ENCODE assay signal across 27 cellular contexts in genomic region chr6:50442531-50443040, GRCh38.
DNase-seq lines count a peak whose midpoint lies in the region; ATAC-seq, FAIRE-seq and TF ChIP-seq lines count a peak whose summit lies in the region.
"Had no signal": no experiment of that assay in that cellular context is flagged by ENCODE, and none has a peak within 500 bp of the region (broad histone marks: within the 10 kb centered on the region; RNA-seq: fewer than 3 reads in every experiment).

No MANE protein-coding gene starts in this region.

- H3K27ac ChIP-seq in BLaER1 = no peak overlapping the region
- H3K27ac ChIP-seq in kidney (ENCODE audit: low read depth in 2 of 2, low read length in 2 of 2) = no peak overlapping the region
- H3K27ac ChIP-seq: 22Rv1, A549 had no signal

- H3K9me3 Mint-ChIP-seq in effector memory CD8-positive, alpha-beta T cell = peaks cover 3 to 14% of the 10 kb centered on the region in 2 donors

- POLR2A ChIA-PET in GM10248 (lab: Yijun Ruan, JAX) = no interaction called here

- no peaks in the 10 kb centered on the region for H4K20me1 ChIP-seq in BLaER1

- no peak for TF ChIP-seq POLR2A in H54 (IDR thresholded peaks at IDR 0.05; ENCODE audit: low read depth, low read length)

- H3K4me1 Mint-ChIP-seq in effector memory CD8-positive, alpha-beta T cell (ENCODE audit: low read depth in 2 of 2) = no peaks in the 10 kb centered on the region
- H3K4me1 Mint-ChIP-seq: B cell; CD14-positive monocyte; CD4-positive, alpha-beta memory T cell; CD4-positive, CD25-positive, alpha-beta regulatory T cell; CD8-positive, alpha-beta memory T cell had no signal

- H3K9ac ChIP-seq in BLaER1 = no peak overlapping the region
- no peak overlapping the region for H3K9ac ChIP-seq in kidney (ENCODE audit: low read length in 2 of 2)

- ATAC-seq in effector memory CD8-positive, alpha-beta T cell (replicated peaks) = no peak
- ATAC-seq: A549, GM12878 had no signal

- H3K27ac Mint-ChIP-seq in effector memory CD8-positive, alpha-beta T cell = no peak overlapping the region
- H3K27ac Mint-ChIP-seq: B cell; CD14-positive monocyte; CD4-positive, alpha-beta memory T cell; CD4-positive, CD25-positive, alpha-beta regulatory T cell; CD8-positive, alpha-beta memory T cell had no signal

- H3K27me3 Mint-ChIP-seq in effector memory CD8-positive, alpha-beta T cell = no peaks in the 10 kb centered on the region
- H3K27me3 Mint-ChIP-seq: B cell; CD4-positive, alpha-beta memory T cell; CD4-positive, CD25-positive, alpha-beta regulatory T cell had no signal

- FAIRE-seq in H54 (lab: Jason Lieb, UNC) (peak; percentile 72), kidney (lab: Jason Lieb, UNC) (no peak)
- FAIRE-seq: A549, D721Med, G401.6, GM12878, GM12892, GM18507, GM19239 had no signal

- CTCF ChIA-PET in GM10248 (lab: Yijun Ruan, JAX) = interaction anchor here (1.2 to 1.7 kb wide), 2 partner anchors 13 to 14 kb away, joined by 3 to 5 read pairs; no protein-coding TSS in a partner anchor

- H3K27me3 ChIP-seq in BLaER1 = no peaks in the 10 kb centered on the region

- H3K4me3 ChIP-seq in BLaER1 = no peak overlapping the region
- no peak overlapping the region for H3K4me3 ChIP-seq in epithelial cell of proximal tubule (ENCODE audit: low read depth, low read length)
- H3K4me3 ChIP-seq in kidney (ENCODE audit: low read length in 2 of 2) = peak overlapping the region in 1 of 2 donors; percentile 7
- H3K4me3 ChIP-seq: A549, GM12878 had no signal

- intact Hi-C loops in kidney (cut with DNase I) = no loop called here

- DNase-seq in H54 (ENCODE audit: insufficient read length, low spot score) = no peak
- peak; percentile 100 for DNase-seq in epithelial cell of proximal tubule (ENCODE audit: low read depth)
- DNase-seq in left kidney (ENCODE audit: low read depth, low spot score) = peak; percentile 24
- no peak for DNase-seq in kidney
- DNase-seq in NCI-H2107 treated with DMSO at 0.1 percent for 48 hours (lab: John Stamatoyannopoulos, UW; ENCODE audit: unreplicated experiment) = no peak
- no peak for DNase-seq in effector memory CD8-positive, alpha-beta T cell
- DNase-seq in GM10248 (ENCODE audit: extremely low spot score) = no peak
- DNase-seq: AML-193; C1 segment of cervical spinal cord; Calu3; CD4-positive, alpha-beta memory T cell; CD4-positive, CD25-positive, alpha-beta regulatory T cell; CD8-positive, alpha-beta memory T cell; COR-L47; DMS79 treated with DMSO at 0.1 percent for 48 hours; GF-D8 had no signal

- no peak overlapping the region for H3K4me3 Mint-ChIP-seq in effector memory CD8-positive, alpha-beta T cell
- H3K4me3 Mint-ChIP-seq: B cell; CD14-positive monocyte; CD4-positive, alpha-beta memory T cell; CD4-positive, CD25-positive, alpha-beta regulatory T cell; CD8-positive, alpha-beta memory T cell had no signal

- TF ChIP-seq CTCF in epithelial cell of proximal tubule (conservative IDR thresholded peaks at IDR 0.05; ENCODE audit: low read depth, low read length) (no peak), kidney (IDR thresholded peaks at IDR 0.05; ENCODE audit: borderline replicate concordance, extremely low read depth, insufficient read depth) (no peak), GM10248 (IDR thresholded peaks at IDR 0.05; ENCODE audit: control extremely low read depth, extremely low read depth, low read depth, missing control alignments) (no peak)

- H3K4me1 ChIP-seq in BLaER1 (peaks cover 6% of the 10 kb centered on the region; the same call in 1 of the 2 replicates), kidney (ENCODE audit: control insufficient read depth in 1 of 2, insufficient read depth in 1 of 2, low read depth in 1 of 2, low read length in 2 of 2) (peaks cover 0 to 8% of the 10 kb centered on the region in 2 donors)
- H3K4me1 ChIP-seq: A549 had no signal

- H3K36me3 Mint-ChIP-seq in effector memory CD8-positive, alpha-beta T cell (ENCODE audit: insufficient read depth) = no peaks in the 10 kb centered on the region
- H3K36me3 Mint-ChIP-seq: CD14-positive monocyte; CD4-positive, alpha-beta memory T cell; CD4-positive, CD25-positive, alpha-beta regulatory T cell; CD8-positive, alpha-beta memory T cell had no signal

- peak overlapping the region; percentile 7; the same call in 1 of the 2 replicates for H3K4me2 ChIP-seq in BLaER1
- H3K4me2 ChIP-seq: A549 had no signal

- no peaks in the 10 kb centered on the region for H3K36me3 ChIP-seq in BLaER1
- H3K36me3 ChIP-seq in kidney (ENCODE audit: control insufficient read depth in 1 of 2, insufficient read depth in 2 of 2, low read length in 2 of 2) = no peaks in the 10 kb centered on the region

- H3K9me3 ChIP-seq in BLaER1 (no peaks in the 10 kb centered on the region), kidney (ENCODE audit: control insufficient read depth in 1 of 2, low read length in 2 of 2) (no peaks in the 10 kb centered on the region)
- H3K9me3 ChIP-seq: A549 had no signal

Comparison
In these comparisons a context has a peak if more than half of its experiments do, and no peak if none do; other contexts are left out.
1. DNase-seq: peak in epithelial cell of proximal tubule (single experiment) and left kidney (single experiment); none in H54 (single experiment), kidney (single experiment), NCI-H2107 treated with DMSO at 0.1 percent for 48 hours (single experiment), effector memory CD8-positive, alpha-beta T cell (0 of 3) and GM10248 (single experiment).